ENCODE assay signal across 1 cellular context in the genomic region with DNA sequence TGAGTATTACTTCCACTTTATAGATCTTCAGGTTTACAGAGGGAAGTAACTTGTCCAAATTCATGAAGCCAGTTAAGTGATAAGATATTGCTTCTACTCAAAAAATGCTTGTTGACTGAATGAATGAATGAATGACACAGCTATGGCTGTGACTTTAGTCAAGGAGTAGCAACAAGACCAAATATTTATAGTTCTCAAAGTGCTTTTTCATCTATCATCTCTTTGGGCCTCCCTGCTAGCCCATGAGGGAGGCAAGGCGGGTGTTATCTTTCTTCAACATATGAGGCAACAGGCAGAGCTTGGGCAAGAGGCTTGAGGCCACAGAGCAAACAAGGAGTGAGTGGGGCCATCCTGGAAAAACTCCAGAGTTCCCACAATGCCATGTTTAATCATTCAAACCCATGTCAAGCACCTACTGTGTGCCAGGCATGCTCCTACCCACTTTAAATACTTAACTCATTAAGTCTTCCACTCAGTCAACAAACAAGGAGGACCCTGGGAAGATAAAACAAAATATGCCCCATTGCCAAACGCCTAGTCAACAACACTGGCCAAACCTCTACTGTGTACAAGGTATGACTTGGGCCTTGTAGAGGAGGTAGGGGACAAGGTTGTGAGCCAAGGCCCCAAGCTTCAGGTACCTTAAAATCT.
A peak's percentile ranks its signal among the peaks of the same experiment; 100 is the strongest.
TF ChIP-seq lines count a peak whose summit lies in the region.

No MANE protein-coding gene starts in this region.

TF ChIP-seq in K562, 482 proteins besides CTCF, POLR2A, EP300 and RAD21 (continued from another document and continues in another):
- TF ChIP-seq, protein P1, sequence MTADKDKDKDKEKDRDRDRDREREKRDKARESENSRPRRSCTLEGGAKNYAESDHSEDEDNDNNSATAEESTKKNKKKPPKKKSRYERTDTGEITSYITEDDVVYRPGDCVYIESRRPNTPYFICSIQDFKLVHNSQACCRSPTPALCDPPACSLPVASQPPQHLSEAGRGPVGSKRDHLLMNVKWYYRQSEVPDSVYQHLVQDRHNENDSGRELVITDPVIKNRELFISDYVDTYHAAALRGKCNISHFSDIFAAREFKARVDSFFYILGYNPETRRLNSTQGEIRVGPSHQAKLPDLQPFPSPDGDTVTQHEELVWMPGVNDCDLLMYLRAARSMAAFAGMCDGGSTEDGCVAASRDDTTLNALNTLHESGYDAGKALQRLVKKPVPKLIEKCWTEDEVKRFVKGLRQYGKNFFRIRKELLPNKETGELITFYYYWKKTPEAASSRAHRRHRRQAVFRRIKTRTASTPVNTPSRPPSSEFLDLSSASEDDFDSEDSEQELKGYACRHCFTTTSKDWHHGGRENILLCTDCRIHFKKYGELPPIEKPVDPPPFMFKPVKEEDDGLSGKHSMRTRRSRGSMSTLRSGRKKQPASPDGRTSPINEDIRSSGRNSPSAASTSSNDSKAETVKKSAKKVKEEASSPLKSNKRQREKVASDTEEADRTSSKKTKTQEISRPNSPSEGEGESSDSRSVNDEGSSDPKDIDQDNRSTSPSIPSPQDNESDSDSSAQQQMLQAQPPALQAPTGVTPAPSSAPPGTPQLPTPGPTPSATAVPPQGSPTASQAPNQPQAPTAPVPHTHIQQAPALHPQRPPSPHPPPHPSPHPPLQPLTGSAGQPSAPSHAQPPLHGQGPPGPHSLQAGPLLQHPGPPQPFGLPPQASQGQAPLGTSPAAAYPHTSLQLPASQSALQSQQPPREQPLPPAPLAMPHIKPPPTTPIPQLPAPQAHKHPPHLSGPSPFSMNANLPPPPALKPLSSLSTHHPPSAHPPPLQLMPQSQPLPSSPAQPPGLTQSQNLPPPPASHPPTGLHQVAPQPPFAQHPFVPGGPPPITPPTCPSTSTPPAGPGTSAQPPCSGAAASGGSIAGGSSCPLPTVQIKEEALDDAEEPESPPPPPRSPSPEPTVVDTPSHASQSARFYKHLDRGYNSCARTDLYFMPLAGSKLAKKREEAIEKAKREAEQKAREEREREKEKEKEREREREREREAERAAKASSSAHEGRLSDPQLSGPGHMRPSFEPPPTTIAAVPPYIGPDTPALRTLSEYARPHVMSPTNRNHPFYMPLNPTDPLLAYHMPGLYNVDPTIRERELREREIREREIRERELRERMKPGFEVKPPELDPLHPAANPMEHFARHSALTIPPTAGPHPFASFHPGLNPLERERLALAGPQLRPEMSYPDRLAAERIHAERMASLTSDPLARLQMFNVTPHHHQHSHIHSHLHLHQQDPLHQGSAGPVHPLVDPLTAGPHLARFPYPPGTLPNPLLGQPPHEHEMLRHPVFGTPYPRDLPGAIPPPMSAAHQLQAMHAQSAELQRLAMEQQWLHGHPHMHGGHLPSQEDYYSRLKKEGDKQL (CRISPR knock-in tag; IDR thresholded peaks at IDR 0.05; ENCODE audit: borderline replicate concordance), result no peak
- TF ChIP-seq NFE2 (IDR thresholded peaks at IDR 0.05; ENCODE audit: low read depth) (peak; percentile 80), SETDB1 (IDR thresholded peaks at IDR 0.05; ENCODE audit: low read length) (no peak), GTF2F1 (IDR thresholded peaks at IDR 0.05; ENCODE audit: low read depth, low read length) (no peak), ZC3H11A (IDR thresholded peaks at IDR 0.05; ENCODE audit: low read depth, low read length) (no peak), STAG1 (CRISPR knock-in tag; IDR thresholded peaks at IDR 0.05; ENCODE audit: borderline replicate concordance) (no peak), CHD1 (IDR thresholded peaks at IDR 0.05; ENCODE audit: low read length) (no peak), GABPA (tag; conservative IDR thresholded peaks at IDR 0.05; ENCODE audit: low read depth) (0 out of 2 replicates have a peak, but pooled peaks have one; percentile 18), ZNF445 (CRISPR knock-in tag; IDR thresholded peaks at IDR 0.05; ENCODE audit: low read depth) (no peak), HDAC8 (tag; IDR thresholded peaks at IDR 0.05) (no peak), CBX5 (IDR thresholded peaks at IDR 0.05; ENCODE audit: borderline replicate concordance, low read depth) (no peak), SMC3 (conservative IDR thresholded peaks at IDR 0.05; ENCODE audit: insufficient read depth, low read depth, low read length) (no peak), NR2C2 (CRISPR knock-in tag; IDR thresholded peaks at IDR 0.05) (no peak), NR2C2 (tag; IDR thresholded peaks at IDR 0.05) (0 out of 2 replicates have a peak, but pooled peaks have one; percentile 43), ARNT (IDR thresholded peaks at IDR 0.05) (peak; percentile 81 to 87), YY1 (IDR thresholded peaks at IDR 0.05; ENCODE audit: borderline replicate concordance in 1 of 3, control insufficient read depth in 1 of 3, extremely low read depth in 1 of 3, insufficient read depth in 3 of 3, insufficient read length in 1 of 3, insufficient replicate concordance in 2 of 3, low read depth in 1 of 3, low read length in 2 of 3) (no peak), SP2 (IDR thresholded peaks at IDR 0.05; ENCODE audit: extremely low read depth, low read depth, low read length, poor library complexity, severe bottlenecking) (no peak), ATF7 (IDR thresholded peaks at IDR 0.05) (peak; percentile 86), MECOM (CRISPR knock-in tag; IDR thresholded peaks at IDR 0.05) (no peak; the same call in 1 of the 2 replicates), BRD9 (IDR thresholded peaks at IDR 0.05; ENCODE audit: low read depth, partially characterized antibody) (no peak), SNIP1 (IDR thresholded peaks at IDR 0.05; ENCODE audit: low read depth) (no peak), RUNX1 (IDR thresholded peaks at IDR 0.05; ENCODE audit: low read depth) (no peak; the same call in 1 of the 2 replicates), NFE2L1 (tag; IDR thresholded peaks at IDR 0.05; ENCODE audit: borderline replicate concordance, low read depth) (no peak), NR2F6 (CRISPR knock-in tag; IDR thresholded peaks at IDR 0.05) (no peak), CCNT2 (IDR thresholded peaks at IDR 0.05; ENCODE audit: borderline replicate concordance, extremely low read depth, insufficient read length, low read depth, low read length) (peak; percentile 63), BDP1 (IDR thresholded peaks at IDR 0.05; ENCODE audit: insufficient read depth, insufficient read length) (no peak), HSF4 (CRISPR knock-in tag; IDR thresholded peaks at IDR 0.05; ENCODE audit: borderline replicate concordance) (0 out of 2 replicates have a peak, but pooled peaks have one; percentile 82), NCOA1 (IDR thresholded peaks at IDR 0.05; ENCODE audit: low read depth) (peak; percentile 74; the same call in 1 of the 2 replicates)
- TF ChIP-seq, protein P2, sequence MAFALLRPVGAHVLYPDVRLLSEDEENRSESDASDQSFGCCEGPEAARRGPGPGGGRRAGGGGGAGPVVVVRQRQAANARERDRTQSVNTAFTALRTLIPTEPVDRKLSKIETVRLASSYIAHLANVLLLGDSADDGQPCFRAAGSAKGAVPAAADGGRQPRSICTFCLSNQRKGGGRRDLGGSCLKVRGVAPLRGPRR (CRISPR knock-in tag; IDR thresholded peaks at IDR 0.05), result 0 out of 2 replicates have a peak, but pooled peaks have one; percentile 70
- TF ChIP-seq, protein P3, sequence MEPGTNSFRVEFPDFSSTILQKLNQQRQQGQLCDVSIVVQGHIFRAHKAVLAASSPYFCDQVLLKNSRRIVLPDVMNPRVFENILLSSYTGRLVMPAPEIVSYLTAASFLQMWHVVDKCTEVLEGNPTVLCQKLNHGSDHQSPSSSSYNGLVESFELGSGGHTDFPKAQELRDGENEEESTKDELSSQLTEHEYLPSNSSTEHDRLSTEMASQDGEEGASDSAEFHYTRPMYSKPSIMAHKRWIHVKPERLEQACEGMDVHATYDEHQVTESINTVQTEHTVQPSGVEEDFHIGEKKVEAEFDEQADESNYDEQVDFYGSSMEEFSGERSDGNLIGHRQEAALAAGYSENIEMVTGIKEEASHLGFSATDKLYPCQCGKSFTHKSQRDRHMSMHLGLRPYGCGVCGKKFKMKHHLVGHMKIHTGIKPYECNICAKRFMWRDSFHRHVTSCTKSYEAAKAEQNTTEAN (CRISPR knock-in tag; IDR thresholded peaks at IDR 0.05), result no peak
- TF ChIP-seq, protein P4, sequence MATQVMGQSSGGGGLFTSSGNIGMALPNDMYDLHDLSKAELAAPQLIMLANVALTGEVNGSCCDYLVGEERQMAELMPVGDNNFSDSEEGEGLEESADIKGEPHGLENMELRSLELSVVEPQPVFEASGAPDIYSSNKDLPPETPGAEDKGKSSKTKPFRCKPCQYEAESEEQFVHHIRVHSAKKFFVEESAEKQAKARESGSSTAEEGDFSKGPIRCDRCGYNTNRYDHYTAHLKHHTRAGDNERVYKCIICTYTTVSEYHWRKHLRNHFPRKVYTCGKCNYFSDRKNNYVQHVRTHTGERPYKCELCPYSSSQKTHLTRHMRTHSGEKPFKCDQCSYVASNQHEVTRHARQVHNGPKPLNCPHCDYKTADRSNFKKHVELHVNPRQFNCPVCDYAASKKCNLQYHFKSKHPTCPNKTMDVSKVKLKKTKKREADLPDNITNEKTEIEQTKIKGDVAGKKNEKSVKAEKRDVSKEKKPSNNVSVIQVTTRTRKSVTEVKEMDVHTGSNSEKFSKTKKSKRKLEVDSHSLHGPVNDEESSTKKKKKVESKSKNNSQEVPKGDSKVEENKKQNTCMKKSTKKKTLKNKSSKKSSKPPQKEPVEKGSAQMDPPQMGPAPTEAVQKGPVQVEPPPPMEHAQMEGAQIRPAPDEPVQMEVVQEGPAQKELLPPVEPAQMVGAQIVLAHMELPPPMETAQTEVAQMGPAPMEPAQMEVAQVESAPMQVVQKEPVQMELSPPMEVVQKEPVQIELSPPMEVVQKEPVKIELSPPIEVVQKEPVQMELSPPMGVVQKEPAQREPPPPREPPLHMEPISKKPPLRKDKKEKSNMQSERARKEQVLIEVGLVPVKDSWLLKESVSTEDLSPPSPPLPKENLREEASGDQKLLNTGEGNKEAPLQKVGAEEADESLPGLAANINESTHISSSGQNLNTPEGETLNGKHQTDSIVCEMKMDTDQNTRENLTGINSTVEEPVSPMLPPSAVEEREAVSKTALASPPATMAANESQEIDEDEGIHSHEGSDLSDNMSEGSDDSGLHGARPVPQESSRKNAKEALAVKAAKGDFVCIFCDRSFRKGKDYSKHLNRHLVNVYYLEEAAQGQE (CRISPR knock-in tag; IDR thresholded peaks at IDR 0.05; ENCODE audit: low read depth), result no peak
- TF ChIP-seq, protein P5, sequence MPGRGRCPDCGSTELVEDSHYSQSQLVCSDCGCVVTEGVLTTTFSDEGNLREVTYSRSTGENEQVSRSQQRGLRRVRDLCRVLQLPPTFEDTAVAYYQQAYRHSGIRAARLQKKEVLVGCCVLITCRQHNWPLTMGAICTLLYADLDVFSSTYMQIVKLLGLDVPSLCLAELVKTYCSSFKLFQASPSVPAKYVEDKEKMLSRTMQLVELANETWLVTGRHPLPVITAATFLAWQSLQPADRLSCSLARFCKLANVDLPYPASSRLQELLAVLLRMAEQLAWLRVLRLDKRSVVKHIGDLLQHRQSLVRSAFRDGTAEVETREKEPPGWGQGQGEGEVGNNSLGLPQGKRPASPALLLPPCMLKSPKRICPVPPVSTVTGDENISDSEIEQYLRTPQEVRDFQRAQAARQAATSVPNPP (IDR thresholded peaks at IDR 0.05; ENCODE audit: borderline replicate concordance, insufficient read depth, insufficient read length), result no peak
- TF ChIP-seq, protein P6, sequence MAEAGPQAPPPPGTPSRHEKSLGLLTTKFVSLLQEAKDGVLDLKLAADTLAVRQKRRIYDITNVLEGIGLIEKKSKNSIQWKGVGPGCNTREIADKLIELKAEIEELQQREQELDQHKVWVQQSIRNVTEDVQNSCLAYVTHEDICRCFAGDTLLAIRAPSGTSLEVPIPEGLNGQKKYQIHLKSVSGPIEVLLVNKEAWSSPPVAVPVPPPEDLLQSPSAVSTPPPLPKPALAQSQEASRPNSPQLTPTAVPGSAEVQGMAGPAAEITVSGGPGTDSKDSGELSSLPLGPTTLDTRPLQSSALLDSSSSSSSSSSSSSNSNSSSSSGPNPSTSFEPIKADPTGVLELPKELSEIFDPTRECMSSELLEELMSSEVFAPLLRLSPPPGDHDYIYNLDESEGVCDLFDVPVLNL (CRISPR knock-in tag; IDR thresholded peaks at IDR 0.05; ENCODE audit: low read depth), result no peak
- TF ChIP-seq, protein P7, sequence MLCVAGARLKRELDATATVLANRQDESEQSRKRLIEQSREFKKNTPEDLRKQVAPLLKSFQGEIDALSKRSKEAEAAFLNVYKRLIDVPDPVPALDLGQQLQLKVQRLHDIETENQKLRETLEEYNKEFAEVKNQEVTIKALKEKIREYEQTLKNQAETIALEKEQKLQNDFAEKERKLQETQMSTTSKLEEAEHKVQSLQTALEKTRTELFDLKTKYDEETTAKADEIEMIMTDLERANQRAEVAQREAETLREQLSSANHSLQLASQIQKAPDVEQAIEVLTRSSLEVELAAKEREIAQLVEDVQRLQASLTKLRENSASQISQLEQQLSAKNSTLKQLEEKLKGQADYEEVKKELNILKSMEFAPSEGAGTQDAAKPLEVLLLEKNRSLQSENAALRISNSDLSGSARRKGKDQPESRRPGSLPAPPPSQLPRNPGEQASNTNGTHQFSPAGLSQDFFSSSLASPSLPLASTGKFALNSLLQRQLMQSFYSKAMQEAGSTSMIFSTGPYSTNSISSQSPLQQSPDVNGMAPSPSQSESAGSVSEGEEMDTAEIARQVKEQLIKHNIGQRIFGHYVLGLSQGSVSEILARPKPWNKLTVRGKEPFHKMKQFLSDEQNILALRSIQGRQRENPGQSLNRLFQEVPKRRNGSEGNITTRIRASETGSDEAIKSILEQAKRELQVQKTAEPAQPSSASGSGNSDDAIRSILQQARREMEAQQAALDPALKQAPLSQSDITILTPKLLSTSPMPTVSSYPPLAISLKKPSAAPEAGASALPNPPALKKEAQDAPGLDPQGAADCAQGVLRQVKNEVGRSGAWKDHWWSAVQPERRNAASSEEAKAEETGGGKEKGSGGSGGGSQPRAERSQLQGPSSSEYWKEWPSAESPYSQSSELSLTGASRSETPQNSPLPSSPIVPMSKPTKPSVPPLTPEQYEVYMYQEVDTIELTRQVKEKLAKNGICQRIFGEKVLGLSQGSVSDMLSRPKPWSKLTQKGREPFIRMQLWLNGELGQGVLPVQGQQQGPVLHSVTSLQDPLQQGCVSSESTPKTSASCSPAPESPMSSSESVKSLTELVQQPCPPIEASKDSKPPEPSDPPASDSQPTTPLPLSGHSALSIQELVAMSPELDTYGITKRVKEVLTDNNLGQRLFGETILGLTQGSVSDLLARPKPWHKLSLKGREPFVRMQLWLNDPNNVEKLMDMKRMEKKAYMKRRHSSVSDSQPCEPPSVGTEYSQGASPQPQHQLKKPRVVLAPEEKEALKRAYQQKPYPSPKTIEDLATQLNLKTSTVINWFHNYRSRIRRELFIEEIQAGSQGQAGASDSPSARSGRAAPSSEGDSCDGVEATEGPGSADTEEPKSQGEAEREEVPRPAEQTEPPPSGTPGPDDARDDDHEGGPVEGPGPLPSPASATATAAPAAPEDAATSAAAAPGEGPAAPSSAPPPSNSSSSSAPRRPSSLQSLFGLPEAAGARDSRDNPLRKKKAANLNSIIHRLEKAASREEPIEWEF (CRISPR knock-in tag; IDR thresholded peaks at IDR 0.05), result peak; percentile 93
